9 cellular contexts compared by ENCODE assay signal in the genomic region with DNA sequence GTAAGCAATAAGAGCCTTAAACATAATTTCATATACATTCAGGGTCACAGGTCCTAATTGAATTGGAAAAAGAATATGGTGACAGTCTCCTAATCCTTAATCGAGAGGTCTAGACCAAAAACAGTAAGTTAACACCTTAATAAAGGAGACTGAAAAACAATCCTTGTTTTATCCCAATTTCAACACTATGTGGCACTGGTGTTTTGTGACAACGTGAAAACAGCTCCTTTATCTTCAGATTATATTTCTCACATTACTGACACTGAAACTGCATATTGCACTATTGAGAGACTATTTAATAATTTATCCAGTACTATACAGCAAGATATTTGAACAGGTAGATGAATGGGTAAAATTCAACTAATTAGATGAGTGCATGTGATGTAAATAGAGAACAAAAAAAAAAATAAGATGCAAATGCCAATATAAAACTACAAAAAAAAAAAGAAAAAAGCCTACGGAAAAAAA. TPM values are rescaled to one million over a fixed set of nuclear protein-coding genes. Genes with fewer than 3 reads are reported as not detected.
DNase-seq lines count a peak whose midpoint lies in the region; ATAC-seq and TF ChIP-seq lines count a peak whose summit lies in the region.
"Had no signal": no experiment of that assay in that cellular context is flagged by ENCODE, and none has a peak within 500 bp of the region (broad histone marks: within the 10 kb centered on the region; RNA-seq: fewer than 3 reads in every experiment).

No MANE protein-coding gene starts in this region.

- no peaks in the 10 kb centered on the region for H3K27me3 Mint-ChIP-seq in activated T-cell treated with anti-CD3 and anti-CD28 coated beads, Interleukin-2, amount 50 U/mL, for 24 hours

- peaks cover 80% of the 10 kb centered on the region for H3K36me3 Mint-ChIP-seq in activated T-cell treated with anti-CD3 and anti-CD28 coated beads, Interleukin-2, amount 50 U/mL, for 24 hours (ENCODE audit: low read depth)

- no peak overlapping the region for H3K27ac Mint-ChIP-seq in activated T-cell treated with anti-CD3 and anti-CD28 coated beads, Interleukin-2, amount 50 U/mL, for 24 hours

- H3K4me1 Mint-ChIP-seq in activated T-cell treated with anti-CD3 and anti-CD28 coated beads, Interleukin-2, amount 50 U/mL, for 24 hours (ENCODE audit: low read depth), result peaks cover 38% of the 10 kb centered on the region

- no peaks in the 10 kb centered on the region for H3K27me3 ChIP-seq in upper lobe of right lung
- H3K27me3 ChIP-seq: BLaER1 treated with 17β-estradiol and CSF1 and Interleukin-3, amounts not matched to agents 10 nM and 100 nM had no signal

- ATAC-seq in upper lobe of right lung (peak; percentile 68), HG02840 (IDR thresholded peaks at IDR 0.05; ENCODE audit: low FRiP score, unreplicated experiment) (no peak)

- H3K9me3 Mint-ChIP-seq in activated T-cell treated with anti-CD3 and anti-CD28 coated beads, Interleukin-2, amount 50 U/mL, for 24 hours, result no peaks in the 10 kb centered on the region

- H3K36me3 ChIP-seq in upper lobe of right lung, result peaks cover 50% of the 10 kb centered on the region

- peak; percentile 57 for TF ChIP-seq CTCF in upper lobe of right lung (IDR thresholded peaks at IDR 0.05)

- no peak overlapping the region for H3K27ac ChIP-seq in upper lobe of right lung
- H3K27ac ChIP-seq: BLaER1 treated with 17β-estradiol and CSF1 and Interleukin-3, amounts not matched to agents 10 nM and 100 nM had no signal

- peak; percentile 11 for DNase-seq in NCI-H1105 treated with DMSO at 0.1 percent for 48 hours (lab: John Stamatoyannopoulos, UW)
- DNase-seq in NCI-H1105 (lab: John Stamatoyannopoulos, UW), result no peak
- DNase-seq in M059J (ENCODE audit: low read depth), result peak; percentile 60
- peak; percentile 42 for DNase-seq in amniotic epithelial cell (ENCODE audit: low read depth)
- DNase-seq in iris pigment epithelial cell (ENCODE audit: low read depth), result peak; percentile 49
- no peak for DNase-seq in upper lobe of right lung
- DNase-seq in activated T-cell treated with anti-CD3 and anti-CD28 coated beads, Interleukin-2, amount 50 U/mL, for 24 hours, result no peak

- H3K4me3 Mint-ChIP-seq in activated T-cell treated with anti-CD3 and anti-CD28 coated beads, Interleukin-2, amount 50 U/mL, for 24 hours, result no peak overlapping the region

- no peak overlapping the region for H3K4me3 ChIP-seq in upper lobe of right lung
- H3K4me3 ChIP-seq: BLaER1 treated with 17β-estradiol and CSF1 and Interleukin-3, amounts not matched to agents 10 nM and 100 nM had no signal

- no peaks in the 10 kb centered on the region for H3K9me3 ChIP-seq in upper lobe of right lung

- intact Hi-C loops in upper lobe of right lung (cut with DNase I), result no loop called here

- H3K4me1 ChIP-seq in upper lobe of right lung, result no peaks in the 10 kb centered on the region
- H3K4me1 ChIP-seq: BLaER1 treated with 17β-estradiol and CSF1 and Interleukin-3, amounts not matched to agents 10 nM and 100 nM had no signal

RNA-seq across cellular contexts. Expression of a gene that starts 34.1 kb away (rescaled TPM):
- total RNA-seq in M059J (2014; rRNA removed; shearing (Covaris generic)), result 40.6 and 73.3 TPM in 2 replicates
- total RNA-seq in upper lobe of right lung, result 64.4 TPM

Comparison
In these comparisons a context has a peak if more than half of its experiments do, and no peak if none do; other contexts are left out.
1. DNase-seq: peak in NCI-H1105 treated with DMSO at 0.1 percent for 48 hours (single experiment), M059J (single experiment), amniotic epithelial cell (single experiment) and iris pigment epithelial cell (single experiment); none in NCI-H1105 (single experiment), upper lobe of right lung (single experiment) and activated T-cell treated with anti-CD3 and anti-CD28 coated beads, Interleukin-2, amount 50 U/mL, for 24 hours (single experiment).